In the genomic region with DNA sequence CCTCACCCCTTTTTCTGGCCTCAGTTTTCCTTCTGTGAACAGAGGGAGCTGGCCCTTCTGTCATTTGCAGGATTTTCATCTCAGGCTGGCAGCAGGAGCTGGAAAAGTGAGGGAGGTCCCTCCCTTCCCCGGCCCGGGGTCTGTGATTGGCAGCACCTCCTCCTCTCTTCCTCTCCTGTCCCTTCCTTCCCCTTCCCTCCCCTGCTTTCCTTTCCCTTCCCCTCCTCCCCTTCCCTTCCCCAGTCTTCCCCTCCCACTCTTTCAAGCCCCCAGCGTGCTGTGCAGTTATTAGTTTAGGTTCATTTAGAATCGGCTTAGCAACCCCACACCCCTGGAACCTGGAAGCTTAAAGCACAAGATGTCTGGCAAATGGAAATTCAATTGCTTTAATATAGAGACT, we compare ENCODE assay signal across 1 cellular context.
TF ChIP-seq lines count a peak whose summit lies in the region.

No MANE protein-coding gene starts in this region.

TF ChIP-seq in GM23338, 12 proteins besides CTCF, POLR2A, EP300 and RAD21:
- TF ChIP-seq EZH2 (IDR thresholded peaks at IDR 0.05; ENCODE audit: low read depth, unreplicated experiment): no peak
